In genomic region chr3:150220041-150220440, GRCh38 we compare ENCODE assay signal across 21 cellular contexts.
"Had no signal": no experiment of that assay in that cellular context is flagged by ENCODE, and none has a peak within 500 bp of the region (broad histone marks: within the 10 kb centered on the region; RNA-seq: fewer than 3 reads in every experiment).

No MANE protein-coding gene starts in this region.

- H3K36me3 ChIP-seq: brain microvascular endothelial cell, colonic mucosa, thoracic aorta, upper lobe of right lung had no signal

- ATAC-seq: activated CD8-positive, alpha-beta T cell treated with anti-CD3 and anti-CD28 coated beads, Interleukin-2, amount 10 ng/mL, durations not matched to agents 7 days and 5 days; activated naive CD8-positive, alpha-beta T cell treated with anti-CD3 and anti-CD28 coated beads, Interleukin-2, amount 50 U/mL, for 24 hours; foreskin keratinocyte; left lobe of liver; upper lobe of right lung had no signal

- H3K4me1 ChIP-seq: colonic mucosa, foreskin keratinocyte, upper lobe of right lung had no signal

- H3K4me3 ChIP-seq: colonic mucosa, lung had no signal

- H3K4me3 Mint-ChIP-seq: activated CD4-positive, alpha-beta T cell treated with anti-CD3 and anti-CD28 coated beads, Interleukin-2, amount 10 ng/mL, durations not matched to agents 24 days and 14 days; activated CD8-positive, alpha-beta T cell treated with anti-CD3 and anti-CD28 coated beads, Interleukin-2, amount 10 ng/mL, durations not matched to agents 7 days and 5 days; activated naive CD4-positive, alpha-beta T cell treated with anti-CD3 and anti-CD28 coated beads, Interleukin-2, amount 10 ng/mL, durations not matched to agents 7 days and 5 days; activated naive CD8-positive, alpha-beta T cell treated with anti-CD3 and anti-CD28 coated beads, Interleukin-2, amount 50 U/mL, for 24 hours; activated T-cell treated with anti-CD3 and anti-CD28 coated beads, Interleukin-2, amount 50 U/mL, for 24 hours; stimulated activated naive B cell treated with anti-CD40 and anti-IgM and Interleukin-4, amounts not matched to agents 10 μg/mL and 1 μg/mL and 100 μg/mL, for 72 hours had no signal

- H3K27ac ChIP-seq: brain microvascular endothelial cell, colonic mucosa, epithelial cell of prostate, foreskin keratinocyte, thoracic aorta, upper lobe of right lung had no signal

- H3K9me3 ChIP-seq: colonic mucosa, thoracic aorta, upper lobe of right lung had no signal

- H3K27me3 ChIP-seq: brain microvascular endothelial cell, colonic mucosa, foreskin keratinocyte had no signal

- H3K9me3 Mint-ChIP-seq: activated CD4-positive, alpha-beta T cell treated with anti-CD3 and anti-CD28 coated beads, Interleukin-2, amount 10 ng/mL, durations not matched to agents 24 days and 14 days; activated naive CD4-positive, alpha-beta T cell treated with anti-CD3 and anti-CD28 coated beads, Interleukin-2, amount 10 ng/mL, durations not matched to agents 7 days and 5 days; activated naive CD8-positive, alpha-beta T cell treated with anti-CD3 and anti-CD28 coated beads, Interleukin-2, amount 50 U/mL, for 24 hours; activated T-cell treated with anti-CD3 and anti-CD28 coated beads, Interleukin-2, amount 50 U/mL, for 24 hours; activated T-helper 2 cell treated with anti-CD3 and anti-CD28 coated beads, Interferon-gamma antibody, Interleukin-2, Interleukin-4, amounts not matched to agents 10 μg/mL and 5 μg/mL and 100 μg/mL, durations not matched to agents 14 hours and 24 hours and 36 hours had no signal

- H3K27ac Mint-ChIP-seq: activated CD4-positive, alpha-beta T cell treated with anti-CD3 and anti-CD28 coated beads, Interleukin-2, amount 10 ng/mL, durations not matched to agents 24 days and 14 days; activated CD8-positive, alpha-beta T cell treated with anti-CD3 and anti-CD28 coated beads, Interleukin-2, amount 10 ng/mL, durations not matched to agents 7 days and 5 days; activated naive CD4-positive, alpha-beta T cell treated with anti-CD3 and anti-CD28 coated beads, Interleukin-2, amount 10 ng/mL, durations not matched to agents 7 days and 5 days; activated naive CD8-positive, alpha-beta T cell treated with anti-CD3 and anti-CD28 coated beads, Interleukin-2, amount 50 U/mL, for 24 hours; activated T-cell treated with anti-CD3 and anti-CD28 coated beads, Interleukin-2, amount 50 U/mL, for 24 hours; activated T-helper 2 cell treated with anti-CD3 and anti-CD28 coated beads, Interferon-gamma antibody, Interleukin-2, Interleukin-4, amounts not matched to agents 10 μg/mL and 5 μg/mL and 100 μg/mL, durations not matched to agents 14 hours and 24 hours and 36 hours; endodermal cell; progenitor cell of endocrine pancreas; stimulated activated naive B cell treated with anti-CD40 and anti-IgM and Interleukin-4, amounts not matched to agents 10 μg/mL and 1 μg/mL and 100 μg/mL, for 72 hours had no signal

- DNase-seq: activated CD4-positive, alpha-beta T cell treated with anti-CD3 and anti-CD28 coated beads, Interleukin-2, amount 10 ng/mL, durations not matched to agents 24 days and 14 days; activated CD8-positive, alpha-beta T cell treated with anti-CD3 and anti-CD28 coated beads, Interleukin-2, amount 10 ng/mL, durations not matched to agents 7 days and 5 days; activated naive CD4-positive, alpha-beta T cell treated with anti-CD3 and anti-CD28 coated beads, Interleukin-2, amount 10 ng/mL, durations not matched to agents 7 days and 5 days; activated naive CD8-positive, alpha-beta T cell treated with anti-CD3 and anti-CD28 coated beads, Interleukin-2, amount 50 U/mL, for 24 hours; activated T-cell treated with anti-CD3 and anti-CD28 coated beads, Interleukin-2, amount 50 U/mL, for 24 hours; anterior cingulate cortex; brain microvascular endothelial cell; central memory CD4-positive, alpha-beta T cell; colonic mucosa; endodermal cell; foreskin keratinocyte; glutamatergic neuron; midbrain; stimulated activated naive B cell treated with anti-CD40 and anti-IgM and Interleukin-4, amounts not matched to agents 10 μg/mL and 1 μg/mL and 100 μg/mL, for 72 hours; upper lobe of right lung had no signal
